ENCODE assay signal across 10 cellular contexts in genomic region chr9:109317979-109318671, GRCh38. TPM values are rescaled to one million over a fixed set of nuclear protein-coding genes. Genes with fewer than 3 reads are reported as not detected.
DNase-seq lines count a peak whose midpoint lies in the region; ATAC-seq and TF ChIP-seq lines count a peak whose summit lies in the region.
"Had no signal": no experiment of that assay in that cellular context is flagged by ENCODE, and none has a peak within 500 bp of the region (broad histone marks: within the 10 kb centered on the region; RNA-seq: fewer than 3 reads in every experiment).

No MANE protein-coding gene starts in this region.

- TF ChIP-seq CTCF in LNCaP clone FGC (IDR thresholded peaks at IDR 0.05; ENCODE audit: control insufficient read depth, extremely low read depth, insufficient read depth), result no peak
- no peak for TF ChIP-seq CTCF in brain (conservative IDR thresholded peaks at IDR 0.05)
- TF ChIP-seq CTCF in foreskin fibroblast (IDR thresholded peaks at IDR 0.05; ENCODE audit: low read depth, low read length), result no peak

- H3K4me3 Mint-ChIP-seq in CD8-positive, alpha-beta memory T cell, result peak overlapping the region; percentile 27 to 76 (median 57)
- peak overlapping the region; percentile 67 to 88 (median 81) for H3K4me3 Mint-ChIP-seq in brain

- peaks cover 13% of the 10 kb centered on the region for H3K27me3 ChIP-seq in CD8-positive, alpha-beta memory T cell (ENCODE audit: insufficient read depth, low read length, poor library complexity, severe bottlenecking)
- H3K27me3 ChIP-seq in mucosa of rectum (ENCODE audit: control insufficient read depth in 2 of 2, insufficient read depth in 2 of 2, low read length in 2 of 2), result peaks cover 2 to 8% of the 10 kb centered on the region in 2 donors

- CTCF ChIA-PET in CD8-positive, alpha-beta memory T cell (lab: Charles Lee), result no interaction called here

- POLR2A ChIA-PET in CD8-positive, alpha-beta memory T cell (lab: Charles Lee), result no interaction called here

- H3K4me3 ChIP-seq in CD8-positive, alpha-beta memory T cell (ENCODE audit: low read length), result no peak overlapping the region
- H3K4me3 ChIP-seq in LNCaP clone FGC (ENCODE audit: low read depth, low read length) (peak overlapping the region; percentile 78), mucosa of rectum (ENCODE audit: low read length in 2 of 2) (peak overlapping the region; percentile 76 to 82), foreskin fibroblast (ENCODE audit: low read depth in 1 of 2, low read length in 2 of 2) (no peak overlapping the region)

- H3K27me3 Mint-ChIP-seq in CD8-positive, alpha-beta memory T cell, result peaks cover 63 to 79% of the 10 kb centered on the region in 2 donors
- H3K27me3 Mint-ChIP-seq in brain, result peaks cover 71% of the 10 kb centered on the region

- peaks cover 4% of the 10 kb centered on the region for H3K4me1 ChIP-seq in CD8-positive, alpha-beta memory T cell (ENCODE audit: insufficient read depth, low read length)
- peaks cover 40 to 59% of the 10 kb centered on the region in 2 donors for H3K4me1 ChIP-seq in mucosa of rectum (ENCODE audit: control insufficient read depth in 2 of 2, insufficient read depth in 2 of 2, low read length in 2 of 2)

- H3K4me1 Mint-ChIP-seq in CD8-positive, alpha-beta memory T cell, result peaks cover 6 to 23% (median 7%) of the 10 kb centered on the region in 3 donors
- H3K4me1 Mint-ChIP-seq in brain, result peaks cover 62% of the 10 kb centered on the region

- peaks cover 0 to 3% (median 0%) of the 10 kb centered on the region in 5 donors for H3K9me3 Mint-ChIP-seq in CD8-positive, alpha-beta memory T cell
- H3K9me3 Mint-ChIP-seq in brain, result peaks cover 0 to 6% (median 0%) of the 10 kb centered on the region in 5 experiments

- no peaks in the 10 kb centered on the region for H3K36me3 Mint-ChIP-seq in CD8-positive, alpha-beta memory T cell
- no peaks in the 10 kb centered on the region for H3K36me3 Mint-ChIP-seq in brain

- ATAC-seq in HG02678 (IDR thresholded peaks at IDR 0.05; ENCODE audit: unreplicated experiment), result no peak

- H3K27ac Mint-ChIP-seq in CD8-positive, alpha-beta memory T cell, result no peak overlapping the region
- peak overlapping the region in 3 of 5 experiments; percentile 40 to 90 (median 75) for H3K27ac Mint-ChIP-seq in brain

- peak overlapping the region; percentile 74 to 82 for H3K9ac ChIP-seq in mucosa of rectum (ENCODE audit: low read depth in 1 of 2, low read length in 2 of 2)

- no peak for DNase-seq in CD8-positive, alpha-beta memory T cell
- no peak for DNase-seq in LNCaP clone FGC (ENCODE audit: low read depth)
- no peak for DNase-seq in foreskin fibroblast
- DNase-seq in GOT3 (lab: John Stamatoyannopoulos, UW), result no peak
- no peak for DNase-seq in activated naive CD4-positive, alpha-beta T cell (lab: John Stamatoyannopoulos, UW)
- DNase-seq: Calu3 had no signal

- H3K9me3 ChIP-seq in CD8-positive, alpha-beta memory T cell (ENCODE audit: low read length), result no peaks in the 10 kb centered on the region
- no peaks in the 10 kb centered on the region for H3K9me3 ChIP-seq in mucosa of rectum (ENCODE audit: control insufficient read depth in 2 of 2, low read length in 2 of 2)

- H3K27ac ChIP-seq in CD8-positive, alpha-beta memory T cell (ENCODE audit: low read depth, low read length), result no peak overlapping the region
- peak overlapping the region; percentile 89 to 93 for H3K27ac ChIP-seq in mucosa of rectum (ENCODE audit: low read depth in 2 of 2, low read length in 2 of 2)
- H3K27ac ChIP-seq: HL-60 had no signal

- H3K36me3 ChIP-seq in CD8-positive, alpha-beta memory T cell (ENCODE audit: insufficient read depth, low read length), result no peaks in the 10 kb centered on the region
- no peaks in the 10 kb centered on the region for H3K36me3 ChIP-seq in mucosa of rectum (ENCODE audit: control insufficient read depth in 2 of 2, insufficient read depth in 2 of 2, low read length in 2 of 2)

RNA-seq across cellular contexts. Expression of gene EPB41L4B, which starts 2.7 kb away (rescaled TPM):
- under 1 TPM; 0.35 to 0.44 TPM for total RNA-seq in CD8-positive, alpha-beta memory T cell
- not detected for polyA plus RNA-seq in CD8-positive, alpha-beta memory T cell
- polyA plus RNA-seq in brain (ENCODE audit: insufficient read depth, low read depth, low replicate concordance), result 13.4 TPM

Comparison
In these comparisons a context has a peak if more than half of its experiments do, and no peak if none do; other contexts are left out.
1. H3K4me3 ChIP-seq: peak in LNCaP clone FGC (single experiment) and mucosa of rectum (2 of 2); none in CD8-positive, alpha-beta memory T cell (single experiment) and foreskin fibroblast (0 of 2).
2. H3K27ac Mint-ChIP-seq: peak in brain (3 of 5); none in CD8-positive, alpha-beta memory T cell (0 of 8).
3. RNA of gene EPB41L4B, which starts 2.7 kb away (polyA plus RNA-seq): 13.4 TPM in brain (single experiment); not detected in CD8-positive, alpha-beta memory T cell (single experiment); every median in the first group is over 10 times any median in the second.